In the genomic region with DNA sequence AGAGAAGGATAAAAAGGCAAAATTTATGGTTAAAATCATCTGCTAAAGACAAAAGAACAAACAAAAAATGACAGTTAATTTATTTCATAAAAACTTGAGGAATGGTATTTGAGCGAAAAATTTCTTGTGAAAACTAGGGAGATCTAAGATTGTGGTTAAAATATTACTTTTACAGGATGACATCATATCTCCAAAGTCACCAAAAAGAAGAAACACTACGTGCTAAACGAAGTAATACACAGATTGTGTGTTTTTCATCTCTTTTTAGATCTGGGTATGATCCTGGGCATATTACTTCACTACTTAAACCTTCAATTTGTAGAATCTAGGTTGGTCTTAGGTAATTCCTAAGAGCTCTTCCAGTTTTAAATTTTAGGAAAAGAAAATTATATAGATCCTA, we compare ENCODE assay signal across 2 cellular contexts.
TF ChIP-seq lines count a peak whose summit lies in the region.

No MANE protein-coding gene starts in this region.

TF ChIP-seq in HEK293, 187 proteins besides CTCF, POLR2A, EP300 and RAD21 (continued from another document):
- TF ChIP-seq, protein P1, sequence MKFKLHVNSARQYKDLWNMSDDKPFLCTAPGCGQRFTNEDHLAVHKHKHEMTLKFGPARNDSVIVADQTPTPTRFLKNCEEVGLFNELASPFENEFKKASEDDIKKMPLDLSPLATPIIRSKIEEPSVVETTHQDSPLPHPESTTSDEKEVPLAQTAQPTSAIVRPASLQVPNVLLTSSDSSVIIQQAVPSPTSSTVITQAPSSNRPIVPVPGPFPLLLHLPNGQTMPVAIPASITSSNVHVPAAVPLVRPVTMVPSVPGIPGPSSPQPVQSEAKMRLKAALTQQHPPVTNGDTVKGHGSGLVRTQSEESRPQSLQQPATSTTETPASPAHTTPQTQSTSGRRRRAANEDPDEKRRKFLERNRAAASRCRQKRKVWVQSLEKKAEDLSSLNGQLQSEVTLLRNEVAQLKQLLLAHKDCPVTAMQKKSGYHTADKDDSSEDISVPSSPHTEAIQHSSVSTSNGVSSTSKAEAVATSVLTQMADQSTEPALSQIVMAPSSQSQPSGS (tag by site-specific recombination; IDR thresholded peaks at IDR 0.05; ENCODE audit: low read depth): peak; percentile 54; the same call in 1 of the 2 replicates
- TF ChIP-seq KLF7 (tag by site-specific recombination; IDR thresholded peaks at IDR 0.05; ENCODE audit: borderline replicate concordance): no peak

TF ChIP-seq in GM12878, 131 proteins besides CTCF, POLR2A, EP300 and RAD21 (continued from another document):
- peak; percentile 37; the same call in 1 of the 2 replicates for TF ChIP-seq ATF7 (IDR thresholded peaks at IDR 0.05; ENCODE audit: low read depth)
- no peak for TF ChIP-seq CREB1 (IDR thresholded peaks at IDR 0.05; ENCODE audit: low read depth)
